In the genomic region with DNA sequence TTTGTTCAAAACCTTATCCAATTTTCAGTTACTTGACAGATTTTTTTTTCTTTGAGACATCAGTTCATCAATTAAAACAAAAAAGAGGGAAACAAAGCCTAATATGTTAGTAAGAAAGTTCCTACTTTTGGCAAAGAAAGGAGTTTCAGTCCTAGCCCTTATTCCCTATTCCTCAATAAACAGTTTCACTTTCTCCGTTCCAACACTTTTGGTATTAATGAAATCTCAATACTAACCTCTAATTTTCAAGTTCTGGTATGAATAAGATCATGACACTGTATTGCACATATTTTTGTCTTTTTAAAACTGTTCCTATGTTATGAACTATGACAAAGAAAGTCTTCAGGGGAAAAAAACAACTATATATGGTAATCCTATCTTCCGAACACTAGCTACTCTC, we compare ENCODE assay signal across 1 cellular context.
TF ChIP-seq lines count a peak whose summit lies in the region.

No MANE protein-coding gene starts in this region.

TF ChIP-seq in GM12878, 131 proteins besides CTCF, POLR2A, EP300 and RAD21 (continued from another document):
- peak; percentile 17; the same call in 1 of the 2 replicates for TF ChIP-seq RELB (IDR thresholded peaks at IDR 0.05; ENCODE audit: low read depth)
- TF ChIP-seq CBFB (IDR thresholded peaks at IDR 0.05; ENCODE audit: low read depth) = no peak
